In the genomic region with DNA sequence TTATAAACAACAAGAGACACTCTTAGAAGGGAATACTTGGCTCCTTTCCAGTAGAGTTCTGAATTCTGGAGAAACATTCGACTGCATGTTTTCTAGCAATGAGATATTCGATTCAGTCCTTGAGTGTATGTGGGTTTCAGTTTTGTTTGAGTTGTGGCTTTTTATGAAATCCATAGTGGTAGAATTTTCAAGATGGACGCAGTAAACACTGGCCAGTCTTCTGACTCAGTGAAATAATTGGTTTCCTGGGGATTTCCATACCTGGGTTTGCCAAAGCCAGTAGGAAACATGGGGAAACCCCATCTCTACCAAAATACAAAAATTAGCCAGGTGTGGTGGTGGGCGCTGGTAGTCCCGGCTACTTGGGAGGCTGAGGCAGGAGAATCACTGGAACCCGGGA, we compare ENCODE assay signal across 17 cellular contexts.
DNase-seq lines count a peak whose midpoint lies in the region; ATAC-seq, FAIRE-seq and TF ChIP-seq lines count a peak whose summit lies in the region.
"Had no signal": no experiment of that assay in that cellular context is flagged by ENCODE, and none has a peak within 500 bp of the region (broad histone marks: within the 10 kb centered on the region; RNA-seq: fewer than 3 reads in every experiment).

No MANE protein-coding gene starts in this region.

- intact Hi-C loops in endothelial cell of umbilical vein (cut with micrococcal nuclease) = loop anchor here (1.0 to 10.0 kb wide), 2 partner anchors 269 to 564 kb away; partner anchors contain the start of gene PLCB4

- no peak overlapping the region for H4K5ac ChIP-seq in mesendoderm (ENCODE audit: low read length)

- H3K36me3 ChIP-seq in endothelial cell of umbilical vein (ENCODE audit: control insufficient read depth in 2 of 2, extremely low read depth in 1 of 2, insufficient read depth in 2 of 2, low read length in 2 of 2) (no peaks in the 10 kb centered on the region), mesendoderm (ENCODE audit: control insufficient read depth, insufficient read depth, low read length) (no peaks in the 10 kb centered on the region), smooth muscle cell (ENCODE audit: low read depth) (no peaks in the 10 kb centered on the region)
- H3K36me3 ChIP-seq: BLaER1 had no signal

- H4K8ac ChIP-seq in mesendoderm (ENCODE audit: low read depth, low read length) = no peak overlapping the region

- no peak overlapping the region for H3K4me3 Mint-ChIP-seq in stimulated activated naive CD8-positive, alpha-beta T cell treated with anti-CD3 and anti-CD28 coated beads, Interleukin-15, amount 100 ng/mL, for 72 hours
- H3K4me3 Mint-ChIP-seq: CD8-positive, alpha-beta memory T cell; H9 had no signal

- no peaks in the 10 kb centered on the region for H3K9me3 Mint-ChIP-seq in stimulated activated naive CD8-positive, alpha-beta T cell treated with anti-CD3 and anti-CD28 coated beads, Interleukin-15, amount 100 ng/mL, for 72 hours
- H3K9me3 Mint-ChIP-seq: CD8-positive, alpha-beta memory T cell; H9 had no signal

- no peak overlapping the region for H2AK5ac ChIP-seq in mesendoderm (ENCODE audit: low read length)

- no peaks in the 10 kb centered on the region for H3K9me3 ChIP-seq in endothelial cell of umbilical vein (replicated peaks; ENCODE audit: control insufficient read depth, insufficient read depth, low read length)
- H3K9me3 ChIP-seq in smooth muscle cell (replicated peaks; ENCODE audit: low read depth) = no peaks in the 10 kb centered on the region
- H3K9me3 ChIP-seq: BLaER1, Caco-2 had no signal

- no peak overlapping the region for H2BK5ac ChIP-seq in mesendoderm (ENCODE audit: low read length)

- no peak overlapping the region for H3K4me2 ChIP-seq in endothelial cell of umbilical vein (ENCODE audit: insufficient read depth, low read length)
- H3K4me2 ChIP-seq in mesendoderm (ENCODE audit: low read length) = no peak overlapping the region
- no peak overlapping the region for H3K4me2 ChIP-seq in smooth muscle cell
- H3K4me2 ChIP-seq: BLaER1 had no signal

- H3K9ac ChIP-seq in endothelial cell of umbilical vein (replicated peaks; ENCODE audit: extremely low read depth, insufficient read depth, low read length) (no peak overlapping the region), mesendoderm (ENCODE audit: low read length) (no peak overlapping the region), smooth muscle cell (ENCODE audit: low read depth) (no peak overlapping the region)
- H3K9ac ChIP-seq: BLaER1 had no signal

- no peaks in the 10 kb centered on the region for H3K79me1 ChIP-seq in mesendoderm (ENCODE audit: low read length)

- no peaks in the 10 kb centered on the region for H3F3A ChIP-seq in smooth muscle cell (ENCODE audit: low read depth)

- no peaks in the 10 kb centered on the region for H3K9me1 ChIP-seq in endothelial cell of umbilical vein (replicated peaks; ENCODE audit: control insufficient read depth, extremely low read depth, insufficient read depth, low read length)

- dilution Hi-C loops in endothelial cell of umbilical vein (cut with MboI; ENCODE audit: extremely low pct_ligation_motif_present, low sequenced_read_pairs) = no loop called here

- H2BK120ac ChIP-seq in mesendoderm (ENCODE audit: low read depth, low read length) = no peak overlapping the region

- no peak overlapping the region for H3K27ac Mint-ChIP-seq in stimulated activated naive CD8-positive, alpha-beta T cell treated with anti-CD3 and anti-CD28 coated beads, Interleukin-15, amount 100 ng/mL, for 72 hours
- H3K27ac Mint-ChIP-seq: CD8-positive, alpha-beta memory T cell; H9 had no signal

- POLR2A ChIA-PET in endothelial cell of umbilical vein (lab: Charles Lee) = no interaction called here

- no peak overlapping the region for H3K4ac ChIP-seq in mesendoderm (ENCODE audit: low read depth, low read length)

- CTCF ChIA-PET in endothelial cell of umbilical vein (lab: Charles Lee) = no interaction called here

- peak overlapping the region; percentile 28 for H3K18ac ChIP-seq in mesendoderm (ENCODE audit: low read length)

- no peak for DNase-seq in stimulated activated naive CD8-positive, alpha-beta T cell treated with anti-CD3 and anti-CD28 coated beads, Interleukin-15, amount 100 ng/mL, for 72 hours
- no peak for DNase-seq in stimulated activated naive CD8-positive, alpha-beta T cell treated with anti-CD3 and anti-CD28 coated beads, Interleukin-15, Interleukin-2, amounts not matched to agents 100 U/mL and 50 U/mL, for 24 hours
- DNase-seq in endothelial cell of umbilical vein (ENCODE audit: low read depth, low spot score) (no peak), mesendoderm (no peak), putamen (ENCODE audit: low spot score) (no peak), smooth muscle cell (lab: John Stamatoyannopoulos, UW; ENCODE audit: unreplicated experiment) (no peak)
- DNase-seq: 8988T; AML-193; Caco-2; CD8-positive, alpha-beta memory T cell; DND-41; GDM1; GOT3; H9 had no signal

- H3K23ac ChIP-seq in mesendoderm (ENCODE audit: low read length) = no peak overlapping the region

- TF ChIP-seq CTCF in endothelial cell of umbilical vein (IDR thresholded peaks at IDR 0.05; ENCODE audit: extremely low read depth in 1 of 2, insufficient read depth in 1 of 2, low read depth in 1 of 2, low read length in 2 of 2) = no peak
- no peak for TF ChIP-seq CTCF in smooth muscle cell (IDR thresholded peaks at IDR 0.05; ENCODE audit: borderline replicate concordance, insufficient read depth, poor library complexity, severe bottlenecking)

- no peak overlapping the region for H2AFZ ChIP-seq in endothelial cell of umbilical vein (ENCODE audit: low read depth, low read length)
- H2AFZ ChIP-seq in smooth muscle cell (ENCODE audit: low read depth) = no peak overlapping the region

- no peaks in the 10 kb centered on the region for H3K27me3 ChIP-seq in endothelial cell of umbilical vein (ENCODE audit: control insufficient read depth in 2 of 2, insufficient read depth in 2 of 2, low read length in 2 of 2)
- H3K27me3 ChIP-seq in mesendoderm (ENCODE audit: insufficient read depth, low read length, poor library complexity) = no peaks in the 10 kb centered on the region
- H3K27me3 ChIP-seq in smooth muscle cell (ENCODE audit: low read depth) = no peaks in the 10 kb centered on the region
- H3K27me3 ChIP-seq: BLaER1 had no signal

- peak; percentile 31 for FAIRE-seq in endothelial cell of umbilical vein (lab: Jason Lieb, UNC)
- FAIRE-seq: GM19239 had no signal

- H4K20me1 ChIP-seq in endothelial cell of umbilical vein (replicated peaks; ENCODE audit: control insufficient read depth, extremely low read depth, insufficient read depth, low read length) (no peaks in the 10 kb centered on the region), smooth muscle cell (ENCODE audit: low read depth) (no peaks in the 10 kb centered on the region)
- H4K20me1 ChIP-seq: BLaER1 had no signal

- H3K79me2 ChIP-seq in endothelial cell of umbilical vein (ENCODE audit: control insufficient read depth, insufficient read depth, low read length) (no peaks in the 10 kb centered on the region), mesendoderm (ENCODE audit: control insufficient read depth, insufficient read depth, low read length) (no peaks in the 10 kb centered on the region), smooth muscle cell (ENCODE audit: low read depth) (no peaks in the 10 kb centered on the region)

- no peaks in the 10 kb centered on the region for H3K4me1 ChIP-seq in endothelial cell of umbilical vein (ENCODE audit: control insufficient read depth, extremely low read depth, insufficient read depth, low read length)
- no peaks in the 10 kb centered on the region for H3K4me1 ChIP-seq in mesendoderm (ENCODE audit: control insufficient read depth, low read depth, low read length)
- H3K4me1 ChIP-seq in smooth muscle cell (ENCODE audit: low read depth) = no peaks in the 10 kb centered on the region
- H3K4me1 ChIP-seq: BLaER1 had no signal

- H3K4me1 Mint-ChIP-seq in stimulated activated naive CD8-positive, alpha-beta T cell treated with anti-CD3 and anti-CD28 coated beads, Interleukin-15, amount 100 ng/mL, for 72 hours = peaks cover 6% of the 10 kb centered on the region
- H3K4me1 Mint-ChIP-seq: CD8-positive, alpha-beta memory T cell had no signal

- no peaks in the 10 kb centered on the region for H3K27me3 Mint-ChIP-seq in stimulated activated naive CD8-positive, alpha-beta T cell treated with anti-CD3 and anti-CD28 coated beads, Interleukin-15, amount 100 ng/mL, for 72 hours
- H3K27me3 Mint-ChIP-seq: CD8-positive, alpha-beta memory T cell had no signal

- H3K27ac ChIP-seq in endothelial cell of umbilical vein (ENCODE audit: insufficient read depth, low read depth, low read length) = no peak overlapping the region
- H3K27ac ChIP-seq in mesendoderm (ENCODE audit: low read depth, low read length) = no peak overlapping the region
- H3K27ac ChIP-seq in smooth muscle cell (ENCODE audit: low read depth) = no peak overlapping the region
- H3K27ac ChIP-seq: BLaER1 had no signal

- TF ChIP-seq POLR2A in endothelial cell of umbilical vein (IDR thresholded peaks at IDR 0.05; ENCODE audit: low read depth, low read length) = no peak

- BruUV-seq in endothelial cell of umbilical vein (replicated peaks; lab: Mats Ljungman, UMichigan) = no TSS peak

- WGBS in mesendoderm (ENCODE audit: extremely low coverage, insufficient coverage, low lambda C conversion rate) = no CpG with 5 or more reads among the region's 6 CpGs
- WGBS in smooth muscle cell (ENCODE audit: low lambda C conversion rate) = 97% methylated on average over 6 of the region's 6 CpGs

- H3K4me3 ChIP-seq in endothelial cell of umbilical vein (replicated peaks in 1 of 3; ENCODE audit: insufficient read depth in 1 of 3, low read depth in 1 of 3, low read length in 3 of 3) (no peak overlapping the region), mesendoderm (ENCODE audit: low read length) (no peak overlapping the region), smooth muscle cell (no peak overlapping the region)
- H3K4me3 ChIP-seq: BLaER1 had no signal

- peak; percentile 58 for ATAC-seq in stimulated activated naive CD8-positive, alpha-beta T cell treated with anti-CD3 and anti-CD28 coated beads, Interleukin-15, amount 100 ng/mL, for 72 hours
- no peak for ATAC-seq in stimulated activated naive CD8-positive, alpha-beta T cell treated with anti-CD3 and anti-CD28 coated beads, Interleukin-15, Interleukin-2, amounts not matched to agents 100 U/mL and 50 U/mL, for 24 hours
- no peak for ATAC-seq in HG02981 (IDR thresholded peaks at IDR 0.05; ENCODE audit: unreplicated experiment)

- no peak overlapping the region for H2BK15ac ChIP-seq in mesendoderm (replicated peaks; ENCODE audit: low read depth)

- H3K56ac ChIP-seq in mesendoderm (ENCODE audit: low read length) = no peak overlapping the region

TF ChIP-seq in endothelial cell of umbilical vein, 7 proteins besides CTCF, POLR2A, EP300 and RAD21:
- no peak for TF ChIP-seq JUN (IDR thresholded peaks at IDR 0.05; ENCODE audit: borderline replicate concordance, insufficient read depth, insufficient read length, low read depth)
